ENCODE assay signal across 25 cellular contexts in genomic region chr6:33997265-33997664, GRCh38.
"Had no signal": no experiment of that assay in that cellular context is flagged by ENCODE, and none has a peak within 500 bp of the region (broad histone marks: within the 10 kb centered on the region; RNA-seq: fewer than 3 reads in every experiment).

No MANE protein-coding gene starts in this region.

- H3K27ac ChIP-seq: stomach, suprapubic skin, testis, thoracic aorta, thyroid gland, tibial artery, tibial nerve, transverse colon, upper lobe of left lung, upper lobe of right lung, uterus, vagina had no signal

- FAIRE-seq: urothelium cell line had no signal

- H3K36me3 ChIP-seq: stomach, suprapubic skin, thoracic aorta, thyroid gland, tibial artery, tibial nerve, transverse colon, upper lobe of left lung, upper lobe of right lung, uterus, vagina had no signal

- H3K9me3 ChIP-seq: suprapubic skin, testis, thyroid gland, tibial artery, upper lobe of left lung, upper lobe of right lung, uterus had no signal

- DNase-seq: stimulated activated CD4-positive, alpha-beta T cell treated with anti-CD3 and anti-CD28 coated beads, Interleukin-2, amount 100 ng/mL, for 48 hours; stimulated activated CD4-positive, alpha-beta T cell treated with anti-CD3 and anti-CD28 coated beads, Interleukin-4, amount 100 ng/mL, for 1 hour; stimulated activated CD4-positive, alpha-beta T cell treated with anti-CD3 and anti-CD28 coated beads, Interleukin-4, amount 100 ng/mL, for 24 hours; stimulated activated CD4-positive, alpha-beta T cell treated with anti-CD3 and anti-CD28 coated beads, Interleukin-4, amount 100 ng/mL, for 4 hours; stimulated activated CD8-positive, alpha-beta memory T cell treated with anti-CD3 and anti-CD28 coated beads, Interleukin-4, amount 100 ng/mL, for 48 hours; stimulated activated naive B cell treated with anti-CD40 and anti-IgM and Interleukin-4, amounts not matched to agents 10 μg/mL and 1 μg/mL and 100 μg/mL, for 72 hours; stimulated activated naive CD4-positive, alpha-beta T cell; stimulated activated naive CD4-positive, alpha-beta T cell treated with Interleukin-2 at 50 U/mL for 16 hours; stimulated activated naive CD8-positive, alpha-beta T cell treated with anti-CD3 and anti-CD28 coated beads, Interleukin-15, amount 100 ng/mL, for 72 hours; stimulated activated naive CD8-positive, alpha-beta T cell treated with anti-CD3 and anti-CD28 coated beads, Interleukin-15, Interleukin-2, amounts not matched to agents 100 U/mL and 50 U/mL, for 24 hours; stomach; substantia nigra; testis; thyroid gland; tibial artery; transverse colon; trophoblast cell; upper lobe of left lung; upper lobe of right lung; uterus had no signal

- H3K4me3 ChIP-seq: stomach, suprapubic skin, testis, thoracic aorta, thyroid gland, tibial artery, tibial nerve, transverse colon, upper lobe of left lung, upper lobe of right lung, uterus, vagina had no signal

- H3K4me1 ChIP-seq: testis, thyroid gland, tibial nerve, upper lobe of right lung, uterus had no signal
